In genomic region chr20:21099653-21100589, GRCh38 we compare ENCODE assay signal across 1 cellular context.
TF ChIP-seq lines count a peak whose summit lies in the region.

No MANE protein-coding gene starts in this region.

TF ChIP-seq in K562, 482 proteins besides CTCF, POLR2A, EP300 and RAD21 (continued from another document):
- TF ChIP-seq ZBTB40 (IDR thresholded peaks at IDR 0.05) = no peak
- TF ChIP-seq ZBTB40 (CRISPR knock-in tag; IDR thresholded peaks at IDR 0.05) = no peak
- TF ChIP-seq, protein P1, sequence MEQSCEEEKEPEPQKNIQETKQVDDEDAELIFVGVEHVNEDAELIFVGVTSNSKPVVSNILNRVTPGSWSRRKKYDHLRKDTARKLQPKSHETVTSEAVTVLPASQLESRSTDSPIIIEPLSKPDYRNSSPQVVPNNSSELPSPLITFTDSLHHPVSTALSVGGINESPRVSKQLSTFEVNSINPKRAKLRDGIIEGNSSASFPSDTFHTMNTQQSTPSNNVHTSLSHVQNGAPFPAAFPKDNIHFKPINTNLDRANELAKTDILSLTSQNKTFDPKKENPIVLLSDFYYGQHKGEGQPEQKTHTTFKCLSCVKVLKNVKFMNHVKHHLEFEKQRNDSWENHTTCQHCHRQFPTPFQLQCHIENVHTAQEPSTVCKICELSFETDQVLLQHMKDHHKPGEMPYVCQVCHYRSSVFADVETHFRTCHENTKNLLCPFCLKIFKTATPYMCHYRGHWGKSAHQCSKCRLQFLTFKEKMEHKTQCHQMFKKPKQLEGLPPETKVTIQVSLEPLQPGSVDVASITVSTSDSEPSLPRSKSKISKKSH (CRISPR knock-in tag; IDR thresholded peaks at IDR 0.05) = no peak
- no peak for TF ChIP-seq POLR2AphosphoS2 (IDR thresholded peaks at IDR 0.05; ENCODE audit: low read length)
- 0 out of 2 replicates have a peak, but pooled peaks have one; percentile 33 for TF ChIP-seq ELF1 (tag; IDR thresholded peaks at IDR 0.05)
- TF ChIP-seq POLR2AphosphoS5 (IDR thresholded peaks at IDR 0.05; ENCODE audit: control insufficient read depth, insufficient read depth, low read depth, low read length) = no peak
- TF ChIP-seq RBFOX2 (IDR thresholded peaks at IDR 0.05; ENCODE audit: low read depth, low read length) = peak; percentile 73
- TF ChIP-seq SMARCB1 (IDR thresholded peaks at IDR 0.05; ENCODE audit: insufficient read length, low read depth) = no peak
- no peak for TF ChIP-seq HDGF (IDR thresholded peaks at IDR 0.05)
- TF ChIP-seq MTA1 (IDR thresholded peaks at IDR 0.05; ENCODE audit: borderline replicate concordance) = no peak
- no peak for TF ChIP-seq ARID3A (IDR thresholded peaks at IDR 0.05; ENCODE audit: borderline replicate concordance, low read depth, low read length)
- peak; percentile 71 for TF ChIP-seq POLR2G (IDR thresholded peaks at IDR 0.05; ENCODE audit: low read depth, low read length)
- TF ChIP-seq SREBF1 (IDR thresholded peaks at IDR 0.05; ENCODE audit: borderline replicate concordance, low read depth, low read length) = no peak
- TF ChIP-seq HNRNPLL (IDR thresholded peaks at IDR 0.05; ENCODE audit: low read depth, low read length, poor library complexity, severe bottlenecking) = peak; percentile 91
- TF ChIP-seq POLR2H (tag; IDR thresholded peaks at IDR 0.05; ENCODE audit: low read depth) = peak; percentile 44; the same call in 1 of the 2 replicates
- TF ChIP-seq, protein P2, sequence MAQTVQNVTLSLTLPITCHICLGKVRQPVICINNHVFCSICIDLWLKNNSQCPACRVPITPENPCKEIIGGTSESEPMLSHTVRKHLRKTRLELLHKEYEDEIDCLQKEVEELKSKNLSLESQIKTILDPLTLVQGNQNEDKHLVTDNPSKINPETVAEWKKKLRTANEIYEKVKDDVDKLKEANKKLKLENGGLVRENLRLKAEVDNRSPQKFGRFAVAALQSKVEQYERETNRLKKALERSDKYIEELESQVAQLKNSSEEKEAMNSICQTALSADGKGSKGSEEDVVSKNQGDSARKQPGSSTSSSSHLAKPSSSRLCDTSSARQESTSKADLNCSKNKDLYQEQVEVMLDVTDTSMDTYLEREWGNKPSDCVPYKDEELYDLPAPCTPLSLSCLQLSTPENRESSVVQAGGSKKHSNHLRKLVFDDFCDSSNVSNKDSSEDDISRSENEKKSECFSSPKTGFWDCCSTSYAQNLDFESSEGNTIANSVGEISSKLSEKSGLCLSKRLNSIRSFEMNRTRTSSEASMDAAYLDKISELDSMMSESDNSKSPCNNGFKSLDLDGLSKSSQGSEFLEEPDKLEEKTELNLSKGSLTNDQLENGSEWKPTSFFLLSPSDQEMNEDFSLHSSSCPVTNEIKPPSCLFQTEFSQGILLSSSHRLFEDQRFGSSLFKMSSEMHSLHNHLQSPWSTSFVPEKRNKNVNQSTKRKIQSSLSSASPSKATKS (CRISPR knock-in tag; IDR thresholded peaks at IDR 0.05) = no peak
- TF ChIP-seq CHD2 (IDR thresholded peaks at IDR 0.05; ENCODE audit: low read depth, low read length) = peak; percentile 79
- TF ChIP-seq, protein P3, sequence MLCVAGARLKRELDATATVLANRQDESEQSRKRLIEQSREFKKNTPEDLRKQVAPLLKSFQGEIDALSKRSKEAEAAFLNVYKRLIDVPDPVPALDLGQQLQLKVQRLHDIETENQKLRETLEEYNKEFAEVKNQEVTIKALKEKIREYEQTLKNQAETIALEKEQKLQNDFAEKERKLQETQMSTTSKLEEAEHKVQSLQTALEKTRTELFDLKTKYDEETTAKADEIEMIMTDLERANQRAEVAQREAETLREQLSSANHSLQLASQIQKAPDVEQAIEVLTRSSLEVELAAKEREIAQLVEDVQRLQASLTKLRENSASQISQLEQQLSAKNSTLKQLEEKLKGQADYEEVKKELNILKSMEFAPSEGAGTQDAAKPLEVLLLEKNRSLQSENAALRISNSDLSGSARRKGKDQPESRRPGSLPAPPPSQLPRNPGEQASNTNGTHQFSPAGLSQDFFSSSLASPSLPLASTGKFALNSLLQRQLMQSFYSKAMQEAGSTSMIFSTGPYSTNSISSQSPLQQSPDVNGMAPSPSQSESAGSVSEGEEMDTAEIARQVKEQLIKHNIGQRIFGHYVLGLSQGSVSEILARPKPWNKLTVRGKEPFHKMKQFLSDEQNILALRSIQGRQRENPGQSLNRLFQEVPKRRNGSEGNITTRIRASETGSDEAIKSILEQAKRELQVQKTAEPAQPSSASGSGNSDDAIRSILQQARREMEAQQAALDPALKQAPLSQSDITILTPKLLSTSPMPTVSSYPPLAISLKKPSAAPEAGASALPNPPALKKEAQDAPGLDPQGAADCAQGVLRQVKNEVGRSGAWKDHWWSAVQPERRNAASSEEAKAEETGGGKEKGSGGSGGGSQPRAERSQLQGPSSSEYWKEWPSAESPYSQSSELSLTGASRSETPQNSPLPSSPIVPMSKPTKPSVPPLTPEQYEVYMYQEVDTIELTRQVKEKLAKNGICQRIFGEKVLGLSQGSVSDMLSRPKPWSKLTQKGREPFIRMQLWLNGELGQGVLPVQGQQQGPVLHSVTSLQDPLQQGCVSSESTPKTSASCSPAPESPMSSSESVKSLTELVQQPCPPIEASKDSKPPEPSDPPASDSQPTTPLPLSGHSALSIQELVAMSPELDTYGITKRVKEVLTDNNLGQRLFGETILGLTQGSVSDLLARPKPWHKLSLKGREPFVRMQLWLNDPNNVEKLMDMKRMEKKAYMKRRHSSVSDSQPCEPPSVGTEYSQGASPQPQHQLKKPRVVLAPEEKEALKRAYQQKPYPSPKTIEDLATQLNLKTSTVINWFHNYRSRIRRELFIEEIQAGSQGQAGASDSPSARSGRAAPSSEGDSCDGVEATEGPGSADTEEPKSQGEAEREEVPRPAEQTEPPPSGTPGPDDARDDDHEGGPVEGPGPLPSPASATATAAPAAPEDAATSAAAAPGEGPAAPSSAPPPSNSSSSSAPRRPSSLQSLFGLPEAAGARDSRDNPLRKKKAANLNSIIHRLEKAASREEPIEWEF (CRISPR knock-in tag; IDR thresholded peaks at IDR 0.05) = no peak
- TF ChIP-seq, protein P4, sequence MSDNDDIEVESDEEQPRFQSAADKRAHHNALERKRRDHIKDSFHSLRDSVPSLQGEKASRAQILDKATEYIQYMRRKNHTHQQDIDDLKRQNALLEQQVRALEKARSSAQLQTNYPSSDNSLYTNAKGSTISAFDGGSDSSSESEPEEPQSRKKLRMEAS (CRISPR knock-in tag; IDR thresholded peaks at IDR 0.05) = no peak
- peak; percentile 62 to 64; a peak in 3 of 4 replicates for TF ChIP-seq NRF1 (conservative IDR thresholded peaks at IDR 0.05 in 1 of 2, IDR thresholded peaks at IDR 0.05 in 1 of 2)
- no peak for TF ChIP-seq ZNF143 (CRISPR knock-in tag; IDR thresholded peaks at IDR 0.05)
TF ChIP-seq in K562: peak in this region for 10.
